ENCODE assay signal across 9 cellular contexts in genomic region chr14:39581474-39581873, GRCh38.
DNase-seq lines count a peak whose midpoint lies in the region; ATAC-seq and TF ChIP-seq lines count a peak whose summit lies in the region.
"Had no signal": no experiment of that assay in that cellular context is flagged by ENCODE, and none has a peak within 500 bp of the region (broad histone marks: within the 10 kb centered on the region; RNA-seq: fewer than 3 reads in every experiment).

No MANE protein-coding gene starts in this region.

- no peaks in the 10 kb centered on the region for H3K36me3 ChIP-seq in endodermal cell (ENCODE audit: control insufficient read depth, insufficient read depth, low read length)
- H3K36me3 ChIP-seq in brain microvascular endothelial cell (replicated peaks) = no peaks in the 10 kb centered on the region

- H3K27ac ChIP-seq in endodermal cell (ENCODE audit: low read depth, low read length) (peak overlapping the region; percentile 62), brain microvascular endothelial cell (no peak overlapping the region)

- H3K9me3 Mint-ChIP-seq in activated CD8-positive, alpha-beta T cell treated with anti-CD3 and anti-CD28 coated beads for 36 hours = peaks cover 7% of the 10 kb centered on the region
- H3K9me3 Mint-ChIP-seq in activated CD8-positive, alpha-beta T cell treated with anti-CD3 and anti-CD28 coated beads, Interleukin-2, amount 10 ng/mL, durations not matched to agents 7 days and 5 days (ENCODE audit: insufficient read depth) = no peaks in the 10 kb centered on the region
- H3K9me3 Mint-ChIP-seq in endodermal cell (peaks cover 9% of the 10 kb centered on the region), glutamatergic neuron (ENCODE audit: unreplicated experiment) (no peaks in the 10 kb centered on the region)
- peaks cover 3% of the 10 kb centered on the region for H3K9me3 Mint-ChIP-seq in stimulated activated effector memory CD8-positive, alpha-beta T cell treated with anti-CD3 and anti-CD28 coated beads, Interleukin-12 subunit alpha, Interleukin-12 subunit beta, amount 100 ng/mL, for 72 hours

- intact Hi-C loops in activated CD8-positive, alpha-beta T cell treated with anti-CD3 and anti-CD28 coated beads for 36 hours (cut with micrococcal nuclease) = no loop called here

- in situ Hi-C loops in brain microvascular endothelial cell (cut with HindIII; ENCODE audit: low pct_ligation_motif_present, low sequenced_read_pairs) = no loop called here

- H3K27me3 ChIP-seq in endodermal cell (ENCODE audit: control insufficient read depth, insufficient read depth, low read length, poor library complexity, severe bottlenecking) = no peaks in the 10 kb centered on the region
- no peaks in the 10 kb centered on the region for H3K27me3 ChIP-seq in brain microvascular endothelial cell (replicated peaks)

- H3K27me3 Mint-ChIP-seq in activated CD8-positive, alpha-beta T cell treated with anti-CD3 and anti-CD28 coated beads for 36 hours = no peaks in the 10 kb centered on the region
- no peaks in the 10 kb centered on the region for H3K27me3 Mint-ChIP-seq in activated CD8-positive, alpha-beta T cell treated with anti-CD3 and anti-CD28 coated beads, Interleukin-2, amount 10 ng/mL, durations not matched to agents 7 days and 5 days (ENCODE audit: low read depth)
- H3K27me3 Mint-ChIP-seq in endodermal cell (ENCODE audit: insufficient read depth) (no peaks in the 10 kb centered on the region), glutamatergic neuron (ENCODE audit: unreplicated experiment) (no peaks in the 10 kb centered on the region)

- DNase-seq in activated CD8-positive, alpha-beta T cell treated with anti-CD3 and anti-CD28 coated beads for 36 hours = no peak
- no peak for DNase-seq in activated CD8-positive, alpha-beta T cell treated with anti-CD3 and anti-CD28 coated beads, Interleukin-2, amount 10 ng/mL, durations not matched to agents 7 days and 5 days
- DNase-seq in NCI-H1694 treated with DMSO at 0.1 percent for 48 hours (lab: John Stamatoyannopoulos, UW) = peak; percentile 43
- no peak for DNase-seq in endodermal cell
- DNase-seq in superior temporal gyrus (ENCODE audit: extremely low spot score) = peak; percentile 53
- DNase-seq in brain microvascular endothelial cell = no peak
- DNase-seq in glutamatergic neuron = no peak
- no peak for DNase-seq in stimulated activated effector memory CD8-positive, alpha-beta T cell treated with anti-CD3 and anti-CD28 coated beads, Interleukin-12 subunit alpha, Interleukin-12 subunit beta, amount 100 ng/mL, for 72 hours (ENCODE audit: low spot score in 2 of 2)
- DNase-seq: mesendoderm had no signal

- CTCF ChIA-PET in activated CD8-positive, alpha-beta T cell treated with anti-CD3 and anti-CD28 coated beads for 36 hours (lab: Charles Lee) = interaction anchor here (0.9 kb wide), 1 partner anchor 84 kb away, joined by 3 read pairs; no protein-coding TSS in a partner anchor
- CTCF ChIA-PET in activated CD8-positive, alpha-beta T cell treated with anti-CD3 and anti-CD28 coated beads, Interleukin-2, amount 10 ng/mL, durations not matched to agents 7 days and 5 days (lab: Charles Lee) = no interaction called here

- no peaks in the 10 kb centered on the region for H3K4me1 Mint-ChIP-seq in activated CD8-positive, alpha-beta T cell treated with anti-CD3 and anti-CD28 coated beads for 36 hours (ENCODE audit: low read depth)
- H3K4me1 Mint-ChIP-seq in activated CD8-positive, alpha-beta T cell treated with anti-CD3 and anti-CD28 coated beads, Interleukin-2, amount 10 ng/mL, durations not matched to agents 7 days and 5 days (ENCODE audit: low read depth) = no peaks in the 10 kb centered on the region
- H3K4me1 Mint-ChIP-seq in endodermal cell (no peaks in the 10 kb centered on the region), glutamatergic neuron (ENCODE audit: low read depth, unreplicated experiment) (no peaks in the 10 kb centered on the region)
- H3K4me1 Mint-ChIP-seq in stimulated activated effector memory CD8-positive, alpha-beta T cell treated with anti-CD3 and anti-CD28 coated beads, Interleukin-12 subunit alpha, Interleukin-12 subunit beta, amount 100 ng/mL, for 72 hours = no peaks in the 10 kb centered on the region

- POLR2A ChIA-PET in activated CD8-positive, alpha-beta T cell treated with anti-CD3 and anti-CD28 coated beads for 36 hours (lab: Charles Lee) = no interaction called here
- POLR2A ChIA-PET in activated CD8-positive, alpha-beta T cell treated with anti-CD3 and anti-CD28 coated beads, Interleukin-2, amount 10 ng/mL, durations not matched to agents 7 days and 5 days (lab: Charles Lee) = no interaction called here

- WGBS in endodermal cell (ENCODE audit: insufficient coverage in 1 of 2, insufficient read length in 1 of 2), 2 experiments = 69% methylated on average over 2 of the region's 2 CpGs; no CpG with 5 or more reads in 1 of the 2 experiments

- no peak overlapping the region for H3K9ac ChIP-seq in endodermal cell (ENCODE audit: extremely low read depth, low read length, poor library complexity, severe bottlenecking)

- no peak overlapping the region for H3K27ac Mint-ChIP-seq in activated CD8-positive, alpha-beta T cell treated with anti-CD3 and anti-CD28 coated beads for 36 hours
- H3K27ac Mint-ChIP-seq in activated CD8-positive, alpha-beta T cell treated with anti-CD3 and anti-CD28 coated beads, Interleukin-2, amount 10 ng/mL, durations not matched to agents 7 days and 5 days = no peak overlapping the region
- H3K27ac Mint-ChIP-seq in endodermal cell = no peak overlapping the region
- no peak overlapping the region for H3K27ac Mint-ChIP-seq in glutamatergic neuron (ENCODE audit: unreplicated experiment)
- H3K27ac Mint-ChIP-seq in stimulated activated effector memory CD8-positive, alpha-beta T cell treated with anti-CD3 and anti-CD28 coated beads, Interleukin-12 subunit alpha, Interleukin-12 subunit beta, amount 100 ng/mL, for 72 hours = no peak overlapping the region

- H3K9me3 ChIP-seq in endodermal cell (ENCODE audit: control insufficient read depth, low read length) = no peaks in the 10 kb centered on the region

- H3K4me3 Mint-ChIP-seq in activated CD8-positive, alpha-beta T cell treated with anti-CD3 and anti-CD28 coated beads for 36 hours = no peak overlapping the region
- H3K4me3 Mint-ChIP-seq in activated CD8-positive, alpha-beta T cell treated with anti-CD3 and anti-CD28 coated beads, Interleukin-2, amount 10 ng/mL, durations not matched to agents 7 days and 5 days = no peak overlapping the region
- H3K4me3 Mint-ChIP-seq in endodermal cell = no peak overlapping the region
- no peak overlapping the region for H3K4me3 Mint-ChIP-seq in glutamatergic neuron (ENCODE audit: unreplicated experiment)
- no peak overlapping the region for H3K4me3 Mint-ChIP-seq in stimulated activated effector memory CD8-positive, alpha-beta T cell treated with anti-CD3 and anti-CD28 coated beads, Interleukin-12 subunit alpha, Interleukin-12 subunit beta, amount 100 ng/mL, for 72 hours

- ATAC-seq in activated CD8-positive, alpha-beta T cell treated with anti-CD3 and anti-CD28 coated beads for 36 hours = no peak
- no peak for ATAC-seq in activated CD8-positive, alpha-beta T cell treated with anti-CD3 and anti-CD28 coated beads, Interleukin-2, amount 10 ng/mL, durations not matched to agents 7 days and 5 days
- ATAC-seq in stimulated activated effector memory CD8-positive, alpha-beta T cell treated with anti-CD3 and anti-CD28 coated beads, Interleukin-12 subunit alpha, Interleukin-12 subunit beta, amount 100 ng/mL, for 72 hours = no peak

- H3K36me3 Mint-ChIP-seq in activated CD8-positive, alpha-beta T cell treated with anti-CD3 and anti-CD28 coated beads for 36 hours (ENCODE audit: low read depth) = no peaks in the 10 kb centered on the region
- no peaks in the 10 kb centered on the region for H3K36me3 Mint-ChIP-seq in activated CD8-positive, alpha-beta T cell treated with anti-CD3 and anti-CD28 coated beads, Interleukin-2, amount 10 ng/mL, durations not matched to agents 7 days and 5 days (ENCODE audit: low read depth)
- H3K36me3 Mint-ChIP-seq in endodermal cell (ENCODE audit: low read depth) = no peaks in the 10 kb centered on the region
- H3K36me3 Mint-ChIP-seq in glutamatergic neuron (ENCODE audit: unreplicated experiment) = no peaks in the 10 kb centered on the region
- no peaks in the 10 kb centered on the region for H3K36me3 Mint-ChIP-seq in stimulated activated effector memory CD8-positive, alpha-beta T cell treated with anti-CD3 and anti-CD28 coated beads, Interleukin-12 subunit alpha, Interleukin-12 subunit beta, amount 100 ng/mL, for 72 hours

- H3K4me1 ChIP-seq in endodermal cell (ENCODE audit: control insufficient read depth, insufficient read depth, low read length) = no peaks in the 10 kb centered on the region

- H3K4me3 ChIP-seq in endodermal cell (ENCODE audit: low read length) (no peak overlapping the region), brain microvascular endothelial cell (ENCODE audit: low read depth, low read length) (no peak overlapping the region)

- peak; percentile 15 for TF ChIP-seq CTCF in activated CD8-positive, alpha-beta T cell treated with anti-CD3 and anti-CD28 coated beads for 36 hours (IDR thresholded peaks at IDR 0.05)
- TF ChIP-seq CTCF in endodermal cell (conservative IDR thresholded peaks at IDR 0.05) = peak; percentile 71
- no peak for TF ChIP-seq CTCF in brain microvascular endothelial cell (IDR thresholded peaks at IDR 0.05; ENCODE audit: low read depth, low read length, missing control alignments)
- no peak for TF ChIP-seq CTCF in glutamatergic neuron (IDR thresholded peaks at IDR 0.05; ENCODE audit: partially characterized antibody, unreplicated experiment)

Comparison
In these comparisons a context has a peak if more than half of its experiments do, and no peak if none do; other contexts are left out.
1. DNase-seq: peak in NCI-H1694 treated with DMSO at 0.1 percent for 48 hours (single experiment) and superior temporal gyrus (single experiment); none in activated CD8-positive, alpha-beta T cell treated with anti-CD3 and anti-CD28 coated beads for 36 hours (single experiment), activated CD8-positive, alpha-beta T cell treated with anti-CD3 and anti-CD28 coated beads, Interleukin-2, amount 10 ng/mL, durations not matched to agents 7 days and 5 days (single experiment), endodermal cell (single experiment), brain microvascular endothelial cell (single experiment), glutamatergic neuron (single experiment) and stimulated activated effector memory CD8-positive, alpha-beta T cell treated with anti-CD3 and anti-CD28 coated beads, Interleukin-12 subunit alpha, Interleukin-12 subunit beta, amount 100 ng/mL, for 72 hours (0 of 2).
2. CTCF ChIP-seq: peak in activated CD8-positive, alpha-beta T cell treated with anti-CD3 and anti-CD28 coated beads for 36 hours (single experiment) and endodermal cell (single experiment); none in brain microvascular endothelial cell (single experiment) and glutamatergic neuron (single experiment).